ENCODE assay signal across 1 cellular context in the genomic region with DNA sequence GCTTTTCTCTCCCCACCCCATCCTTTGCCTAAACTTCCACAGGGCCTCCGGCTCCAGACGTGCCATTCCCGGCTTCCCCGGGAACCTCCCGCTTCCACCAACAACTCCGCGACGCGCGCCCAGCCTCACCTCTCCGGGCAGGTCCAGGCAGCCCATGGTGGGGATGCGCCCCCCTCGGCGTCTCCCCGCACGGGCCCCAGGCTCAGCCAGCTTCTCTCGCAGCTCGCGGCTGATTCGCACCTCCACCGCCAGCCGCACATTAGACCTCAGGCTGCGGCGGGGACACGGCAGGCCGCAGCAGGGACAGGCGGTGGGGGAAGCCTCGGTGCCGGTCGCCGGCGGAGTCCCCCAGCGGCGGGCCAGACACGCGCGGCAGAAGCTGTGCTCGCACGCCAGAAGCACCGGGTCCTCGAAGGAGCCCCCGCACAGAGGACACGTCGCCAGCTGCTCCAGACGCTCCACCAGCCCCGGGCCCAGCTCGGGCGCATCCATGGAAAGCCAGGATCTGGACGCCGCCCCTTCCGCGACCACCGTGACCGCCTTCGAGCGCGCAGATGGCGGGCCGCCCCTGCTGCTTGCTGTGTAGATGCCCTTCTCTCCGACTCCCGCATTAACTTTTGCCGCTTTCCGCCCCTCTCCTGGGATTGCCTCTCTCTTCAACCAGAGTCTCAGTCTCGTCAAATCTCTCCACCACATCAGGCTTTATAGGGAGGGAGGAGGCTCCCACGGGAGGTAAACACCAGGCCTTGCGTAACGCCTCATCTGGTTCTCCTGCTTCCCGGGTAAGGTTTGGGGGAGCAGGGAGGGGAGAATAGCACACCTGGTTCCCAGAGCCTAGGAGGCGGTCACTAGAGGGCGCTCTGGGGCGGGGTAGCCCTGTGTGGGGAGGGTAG.
TF ChIP-seq lines count a peak whose summit lies in the region.

RNF39 (minus strand) TSS at position 676 of the 893 bp plus-strand sequence; CDS start at position 492, 184 bp downstream.

TF ChIP-seq in HEK293, 187 proteins besides CTCF, POLR2A, EP300 and RAD21:
- TF ChIP-seq, protein P1, sequence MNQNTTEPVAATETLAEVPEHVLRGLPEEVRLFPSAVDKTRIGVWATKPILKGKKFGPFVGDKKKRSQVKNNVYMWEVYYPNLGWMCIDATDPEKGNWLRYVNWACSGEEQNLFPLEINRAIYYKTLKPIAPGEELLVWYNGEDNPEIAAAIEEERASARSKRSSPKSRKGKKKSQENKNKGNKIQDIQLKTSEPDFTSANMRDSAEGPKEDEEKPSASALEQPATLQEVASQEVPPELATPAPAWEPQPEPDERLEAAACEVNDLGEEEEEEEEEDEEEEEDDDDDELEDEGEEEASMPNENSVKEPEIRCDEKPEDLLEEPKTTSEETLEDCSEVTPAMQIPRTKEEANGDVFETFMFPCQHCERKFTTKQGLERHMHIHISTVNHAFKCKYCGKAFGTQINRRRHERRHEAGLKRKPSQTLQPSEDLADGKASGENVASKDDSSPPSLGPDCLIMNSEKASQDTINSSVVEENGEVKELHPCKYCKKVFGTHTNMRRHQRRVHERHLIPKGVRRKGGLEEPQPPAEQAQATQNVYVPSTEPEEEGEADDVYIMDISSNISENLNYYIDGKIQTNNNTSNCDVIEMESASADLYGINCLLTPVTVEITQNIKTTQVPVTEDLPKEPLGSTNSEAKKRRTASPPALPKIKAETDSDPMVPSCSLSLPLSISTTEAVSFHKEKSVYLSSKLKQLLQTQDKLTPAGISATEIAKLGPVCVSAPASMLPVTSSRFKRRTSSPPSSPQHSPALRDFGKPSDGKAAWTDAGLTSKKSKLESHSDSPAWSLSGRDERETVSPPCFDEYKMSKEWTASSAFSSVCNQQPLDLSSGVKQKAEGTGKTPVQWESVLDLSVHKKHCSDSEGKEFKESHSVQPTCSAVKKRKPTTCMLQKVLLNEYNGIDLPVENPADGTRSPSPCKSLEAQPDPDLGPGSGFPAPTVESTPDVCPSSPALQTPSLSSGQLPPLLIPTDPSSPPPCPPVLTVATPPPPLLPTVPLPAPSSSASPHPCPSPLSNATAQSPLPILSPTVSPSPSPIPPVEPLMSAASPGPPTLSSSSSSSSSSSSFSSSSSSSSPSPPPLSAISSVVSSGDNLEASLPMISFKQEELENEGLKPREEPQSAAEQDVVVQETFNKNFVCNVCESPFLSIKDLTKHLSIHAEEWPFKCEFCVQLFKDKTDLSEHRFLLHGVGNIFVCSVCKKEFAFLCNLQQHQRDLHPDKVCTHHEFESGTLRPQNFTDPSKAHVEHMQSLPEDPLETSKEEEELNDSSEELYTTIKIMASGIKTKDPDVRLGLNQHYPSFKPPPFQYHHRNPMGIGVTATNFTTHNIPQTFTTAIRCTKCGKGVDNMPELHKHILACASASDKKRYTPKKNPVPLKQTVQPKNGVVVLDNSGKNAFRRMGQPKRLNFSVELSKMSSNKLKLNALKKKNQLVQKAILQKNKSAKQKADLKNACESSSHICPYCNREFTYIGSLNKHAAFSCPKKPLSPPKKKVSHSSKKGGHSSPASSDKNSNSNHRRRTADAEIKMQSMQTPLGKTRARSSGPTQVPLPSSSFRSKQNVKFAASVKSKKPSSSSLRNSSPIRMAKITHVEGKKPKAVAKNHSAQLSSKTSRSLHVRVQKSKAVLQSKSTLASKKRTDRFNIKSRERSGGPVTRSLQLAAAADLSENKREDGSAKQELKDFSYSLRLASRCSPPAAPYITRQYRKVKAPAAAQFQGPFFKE (tag by site-specific recombination; IDR thresholded peaks at IDR 0.05; ENCODE audit: borderline replicate concordance): no peak
- TF ChIP-seq ZNF791 (tag by site-specific recombination; IDR thresholded peaks at IDR 0.05) (no peak), ZNF488 (tag by site-specific recombination; IDR thresholded peaks at IDR 0.05) (no peak), ZNF133 (tag by site-specific recombination; IDR thresholded peaks at IDR 0.05) (no peak), ZNF292 (tag by site-specific recombination; IDR thresholded peaks at IDR 0.05; ENCODE audit: borderline replicate concordance, low read depth) (no peak), ZNF211 (tag by site-specific recombination; IDR thresholded peaks at IDR 0.05; ENCODE audit: low read depth) (no peak), ZNF221 (tag by site-specific recombination; IDR thresholded peaks at IDR 0.05; ENCODE audit: borderline replicate concordance) (no peak), ZNF561 (tag by site-specific recombination; IDR thresholded peaks at IDR 0.05; ENCODE audit: borderline replicate concordance) (no peak), PRDM4 (tag by site-specific recombination; IDR thresholded peaks at IDR 0.05) (no peak), ZSCAN16 (tag by site-specific recombination; IDR thresholded peaks at IDR 0.05) (no peak), ZNF48 (tag by site-specific recombination; IDR thresholded peaks at IDR 0.05) (no peak)
